Comparison of ENCODE assay signal across 28 cellular contexts in genomic region chr14:91647817-91648216, GRCh38.
"Had no signal": no experiment of that assay in that cellular context is flagged by ENCODE, and none has a peak within 500 bp of the region (broad histone marks: within the 10 kb centered on the region; RNA-seq: fewer than 3 reads in every experiment).

No MANE protein-coding gene starts in this region.

- H3K36me3 Mint-ChIP-seq: natural killer cell; stimulated activated memory B cell treated with anti-CD40 and anti-IgM and Interleukin-4, amounts not matched to agents 10 μg/mL and 1 μg/mL and 100 μg/mL, for 72 hours had no signal

- H3K79me2 ChIP-seq: hepatocyte had no signal

- H3K27me3 ChIP-seq: colonic mucosa, gastrocnemius medialis, hepatocyte, ovary, sigmoid colon, testis, tibial artery had no signal

- H2AFZ ChIP-seq: hepatocyte had no signal

- DNase-seq: colonic mucosa; effector CD8-positive, alpha-beta T cell; endodermal cell; erythroblast; foreskin fibroblast; gastrocnemius medialis; head of caudate nucleus; kidney; natural killer cell; occipital lobe; ovary; posterior cingulate gyrus; psoas muscle; right cardiac atrium; sigmoid colon; stimulated activated CD4-positive, alpha-beta T cell treated with anti-CD3 and anti-CD28 coated beads, Interleukin-2, amount 100 ng/mL, for 24 hours; stimulated activated CD4-positive, alpha-beta T cell treated with anti-CD3 and anti-CD28 coated beads, Interleukin-4, amount 100 ng/mL, for 24 hours; stimulated activated naive CD8-positive, alpha-beta T cell treated with anti-CD3 and anti-CD28 coated beads, Interleukin-15, Interleukin-2, amounts not matched to agents 100 U/mL and 50 U/mL, for 24 hours; substantia nigra; testis; tibial artery had no signal

- H3K4me1 Mint-ChIP-seq: endodermal cell; memory B cell; natural killer cell; stimulated activated memory B cell treated with anti-CD40 and anti-IgM and Interleukin-4, amounts not matched to agents 10 μg/mL and 1 μg/mL and 100 μg/mL, for 72 hours had no signal

- H3K27ac Mint-ChIP-seq: dendritic cell treated with granulocyte-macrophage colony-stimulating factor and Interleukin-4, amounts not matched to agents 40 ng/mL and 50 ng/mL, for 4 days; endodermal cell; memory B cell; natural killer cell; stimulated activated memory B cell treated with anti-CD40 and anti-IgM and Interleukin-4, amounts not matched to agents 10 μg/mL and 1 μg/mL and 100 μg/mL, for 72 hours; type B pancreatic cell had no signal

- H3K9me3 Mint-ChIP-seq: dendritic cell treated with granulocyte-macrophage colony-stimulating factor and Interleukin-4, amounts not matched to agents 40 ng/mL and 50 ng/mL, for 4 days had no signal

- FAIRE-seq: kidney had no signal

- H3K4me2 ChIP-seq: hepatocyte had no signal

- H3K4me1 ChIP-seq: colonic mucosa, gastrocnemius medialis, psoas muscle, sigmoid colon, testis had no signal

- H3K4me3 Mint-ChIP-seq: dendritic cell treated with granulocyte-macrophage colony-stimulating factor and Interleukin-4, amounts not matched to agents 40 ng/mL and 50 ng/mL, for 4 days; endodermal cell; memory B cell; natural killer cell; stimulated activated memory B cell treated with anti-CD40 and anti-IgM and Interleukin-4, amounts not matched to agents 10 μg/mL and 1 μg/mL and 100 μg/mL, for 72 hours; type B pancreatic cell had no signal

- H3K27ac ChIP-seq: colonic mucosa, gastrocnemius medialis, hepatocyte, ovary, psoas muscle, sigmoid colon, testis, tibial artery had no signal

- H3K4me3 ChIP-seq: colonic mucosa, gastrocnemius medialis, hepatocyte, lung, ovary, psoas muscle, sigmoid colon, testis, tibial artery had no signal

- ATAC-seq: gastrocnemius medialis; left lobe of liver; natural killer cell; psoas muscle; right cardiac atrium; stimulated activated memory B cell treated with anti-CD40 and anti-IgM and Interleukin-4, amounts not matched to agents 10 μg/mL and 1 μg/mL and 100 μg/mL, for 72 hours; stimulated activated naive CD8-positive, alpha-beta T cell treated with anti-CD3 and anti-CD28 coated beads, Interleukin-15, Interleukin-2, amounts not matched to agents 100 U/mL and 50 U/mL, for 24 hours had no signal

- H3K9me3 ChIP-seq: colonic mucosa, gastrocnemius medialis, ovary, psoas muscle, sigmoid colon, testis, tibial artery had no signal
